ENCODE assay signal across 15 cellular contexts in genomic region chr3:159896543-159896942, GRCh38. TPM values are rescaled to one million over a fixed set of nuclear protein-coding genes. Genes with fewer than 3 reads are reported as not detected.
A peak's percentile ranks its signal among the peaks of the same experiment; 100 is the strongest.
DNase-seq lines count a peak whose midpoint lies in the region; ATAC-seq, FAIRE-seq and TF ChIP-seq lines count a peak whose summit lies in the region.
"Had no signal": no experiment of that assay in that cellular context is flagged by ENCODE, and none has a peak within 500 bp of the region (broad histone marks: within the 10 kb centered on the region; RNA-seq: fewer than 3 reads in every experiment).

No MANE protein-coding gene starts in this region.

- no peak overlapping the region for H3K9ac ChIP-seq in HepG2 (ENCODE audit: insufficient read depth, low read depth, low read length)

- H3K9me3 ChIP-seq in HepG2 (ENCODE audit: low read length) (no peaks in the 10 kb centered on the region), right lobe of liver (no peaks in the 10 kb centered on the region)

- H3K4me1 ChIP-seq in HepG2 (ENCODE audit: insufficient read depth, low read length) (no peaks in the 10 kb centered on the region), right lobe of liver (no peaks in the 10 kb centered on the region)

- TF ChIP-seq EP300 in HepG2 (IDR thresholded peaks at IDR 0.05; ENCODE audit: low read depth in 2 of 2, low read length in 2 of 2) (no peak), HepG2 (CRISPR knock-in tag; IDR thresholded peaks at IDR 0.05; ENCODE audit: borderline replicate concordance) (no peak)

- H3K27ac ChIP-seq in HepG2 (ENCODE audit: extremely low read length, insufficient read depth, low read length), result no peak overlapping the region
- H3K27ac ChIP-seq in right lobe of liver, result no peak overlapping the region
- H3K27ac ChIP-seq in dorsolateral prefrontal cortex, result peak overlapping the region; percentile 63 to 98 (median 92)

- no peaks in the 10 kb centered on the region for H3K27me3 ChIP-seq in HepG2 (ENCODE audit: control insufficient read depth in 1 of 2, insufficient read depth in 2 of 2, low read length in 2 of 2)
- H3K27me3 ChIP-seq in right lobe of liver, result no peaks in the 10 kb centered on the region
- no peaks in the 10 kb centered on the region for H3K27me3 ChIP-seq in dorsolateral prefrontal cortex

- H3K4me2 ChIP-seq in HepG2 (ENCODE audit: low read depth, low read length), result no peak overlapping the region
- H3K4me2 ChIP-seq: GM23338 had no signal

- intact Hi-C loops in HepG2 (cut with micrococcal nuclease; ENCODE audit: unreplicated experiment) (no loop called here), right lobe of liver (cut with DNase I) (no loop called here), dorsolateral prefrontal cortex (cut with DNase I) (no loop called here)

- 86% methylated on average over 1 of the region's 1 CpG for WGBS in HepG2 (ENCODE audit: low lambda C conversion rate)
- WGBS in right lobe of liver (ENCODE audit: insufficient coverage, low coverage, low lambda C conversion rate, missing lambda C conversion rate), result 86% methylated on average over 1 of the region's 1 CpG

- BruUV-seq in HepG2 (replicated peaks; lab: Mats Ljungman, UMichigan), result no TSS peak

- DNase-seq in HepG2 (ENCODE audit: low spot score) (no peak), right lobe of liver (no peak), dorsolateral prefrontal cortex (no peak), pons (ENCODE audit: low spot score) (peak; percentile 82), AG08395 (ENCODE audit: low spot score) (no peak)
- DNase-seq: ACHN; C1 segment of cervical spinal cord; Calu3; CD4-positive, alpha-beta T cell; DMS 273 treated with DMSO at 0.1 percent for 48 hours; H7 had no signal

- TF ChIP-seq POLR2A in HepG2 (IDR thresholded peaks at IDR 0.05; ENCODE audit: insufficient read depth in 1 of 2, low read depth in 2 of 2, low read length in 2 of 2) (no peak), right lobe of liver (IDR thresholded peaks at IDR 0.05) (no peak)

- FAIRE-seq in HepG2 (lab: Jason Lieb, UNC), result no peak

- TF ChIP-seq RAD21 in HepG2 (CRISPR knock-in tag; IDR thresholded peaks at IDR 0.05), result no peak

- in situ Hi-C loops in HepG2 (cut with HindIII; ENCODE audit: extremely low pct_ligation_motif_present, low pct_unique_long_range_greater_than_20kb), result no loop called here

- H4K20me1 ChIP-seq in HepG2 (ENCODE audit: insufficient read depth, low read length), result no peaks in the 10 kb centered on the region

- CTCF ChIA-PET in HepG2 (lab: Yijun Ruan, JAX; ENCODE audit: low intra/inter-chr PET ratio, low total read pairs), result no interaction called here

- H3K4me3 ChIP-seq in HepG2 (replicated peaks in 1 of 3; ENCODE audit: insufficient read depth in 1 of 3, low read depth in 2 of 3, low read length in 3 of 3) (no peak overlapping the region), right lobe of liver (no peak overlapping the region), dorsolateral prefrontal cortex (peak overlapping the region in 1 of 59 donors; percentile 5)
- H3K4me3 ChIP-seq: GM23338 had no signal

- POLR2A ChIA-PET in HepG2 (lab: Yijun Ruan, JAX), result no interaction called here

- no peaks in the 10 kb centered on the region for H3K36me3 ChIP-seq in HepG2 (replicated peaks in 1 of 2; ENCODE audit: control insufficient read depth in 1 of 2, insufficient read depth in 2 of 2, low read length in 2 of 2)
- H3K36me3 ChIP-seq in right lobe of liver, result peaks cover 0 to 2% (median 0%) of the 10 kb centered on the region in 4 donors

- no peaks in the 10 kb centered on the region for H3K79me2 ChIP-seq in HepG2 (ENCODE audit: insufficient read depth, low read length)

- ATAC-seq in HepG2 (no peak), right lobe of liver (no peak), HG02973 (IDR thresholded peaks at IDR 0.05; ENCODE audit: unreplicated experiment) (no peak), HG02970 (IDR thresholded peaks at IDR 0.05; ENCODE audit: low FRiP score, unreplicated experiment) (no peak)
- ATAC-seq: GM23338 had no signal

- TF ChIP-seq CTCF in HepG2 (CRISPR knock-in tag; IDR thresholded peaks at IDR 0.05) (no peak), right lobe of liver (IDR thresholded peaks at IDR 0.05) (no peak), dorsolateral prefrontal cortex (IDR thresholded peaks at IDR 0.05 in 54 of 56, conservative IDR thresholded peaks at IDR 0.05 in 2 of 56; ENCODE audit: low read depth in 1 of 56, partially characterized antibody in 56 of 56) (peak in 3 of 56 donors; percentile 3 to 32 (median 5))

- no peak overlapping the region for H2AFZ ChIP-seq in HepG2 (ENCODE audit: low read length)
- H2AFZ ChIP-seq: GM23338 had no signal

TF ChIP-seq in HepG2, 621 proteins besides CTCF, POLR2A, EP300 and RAD21:
- TF ChIP-seq NR3C1 (CRISPR knock-in tag; IDR thresholded peaks at IDR 0.05) (no peak), ETV6 (CRISPR knock-in tag; conservative IDR thresholded peaks at IDR 0.05) (no peak)
- TF ChIP-seq, protein P1, sequence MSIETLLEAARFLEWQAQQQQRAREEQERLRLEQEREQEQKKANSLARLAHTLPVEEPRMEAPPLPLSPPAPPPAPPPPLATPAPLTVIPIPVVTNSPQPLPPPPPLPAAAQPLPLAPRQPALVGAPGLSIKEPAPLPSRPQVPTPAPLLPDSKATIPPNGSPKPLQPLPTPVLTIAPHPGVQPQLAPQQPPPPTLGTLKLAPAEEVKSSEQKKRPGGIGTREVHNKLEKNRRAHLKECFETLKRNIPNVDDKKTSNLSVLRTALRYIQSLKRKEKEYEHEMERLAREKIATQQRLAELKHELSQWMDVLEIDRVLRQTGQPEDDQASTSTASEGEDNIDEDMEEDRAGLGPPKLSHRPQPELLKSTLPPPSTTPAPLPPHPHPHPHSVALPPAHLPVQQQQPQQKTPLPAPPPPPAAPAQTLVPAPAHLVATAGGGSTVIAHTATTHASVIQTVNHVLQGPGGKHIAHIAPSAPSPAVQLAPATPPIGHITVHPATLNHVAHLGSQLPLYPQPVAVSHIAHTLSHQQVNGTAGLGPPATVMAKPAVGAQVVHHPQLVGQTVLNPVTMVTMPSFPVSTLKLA (IDR thresholded peaks at IDR 0.05), result 0 out of 2 replicates have a peak, but pooled peaks have one; percentile 7

RNA-seq across cellular contexts. Expression of gene SCHIP1, which starts 56.9 kb away (rescaled TPM):
- total RNA-seq in HepG2 (2016; rRNA removed; fragmentation: Illumina TruSeq; extraction: Trizol) (0.07 TPM in 1 of 2 replicates, not detected in the other), right lobe of liver (1 to 10 TPM in 5 of 6 experiments, under 1 TPM in 1; 0.74 to 2.8 (median 1.9) TPM), dorsolateral prefrontal cortex (100 to 1,000 TPM in 47 of 120 experiments, 10 to 100 TPM in 73; 43.3 to 151 (median 93.9) TPM)
- 0.09 TPM in 1 of 2 replicates, not detected in the other for total RNA-seq in HepG2 (2016; cell fraction: cytosol; rRNA removed; fragmentation: Illumina TruSeq; extraction: Trizol; ENCODE audit: low read depth)
- 0.13 TPM in 1 of 2 replicates, not detected in the other for total RNA-seq in HepG2 (2016; cell fraction: insoluble cytoplasmic fraction; rRNA removed; fragmentation: Illumina TruSeq; extraction: Trizol)
- total RNA-seq in HepG2 (2016; cell fraction: membrane; rRNA removed; fragmentation: Illumina TruSeq; extraction: Trizol), result 0.03 TPM in 1 of 2 replicates, not detected in the other
- total RNA-seq in HepG2 (2016; cell fraction: nucleus; rRNA removed; fragmentation: Illumina TruSeq; extraction: Trizol), result 0.12 and 2.0 TPM in 2 replicates
- not detected in 2 replicates for polyA plus RNA-seq in HepG2 (2011; rRNA removed)
- not detected in 2 replicates for polyA plus RNA-seq in HepG2 (2011; cell fraction: cytosol; rRNA removed)
- 0.08 and 0.28 TPM in 2 replicates for polyA plus RNA-seq in HepG2 (2011; cell fraction: nucleus; rRNA removed)
- not detected in 2 replicates for polyA plus RNA-seq in HepG2 (2012)
- not detected in 2 replicates for polyA plus RNA-seq in HepG2 (2016; cell fraction: cytosol; fragmentation: Illumina TruSeq; extraction: Trizol; ENCODE audit: low read depth)
- 0.19 TPM in 1 of 2 replicates, not detected in the other for polyA plus RNA-seq in HepG2 (2016; cell fraction: insoluble cytoplasmic fraction; fragmentation: Illumina TruSeq; extraction: Trizol; ENCODE audit: low read depth)
- polyA plus RNA-seq in HepG2 (2016; cell fraction: membrane; fragmentation: Illumina TruSeq; extraction: Trizol; ENCODE audit: low read depth), result not detected in 2 replicates
- 0.18 and 0.56 TPM in 2 replicates for polyA plus RNA-seq in HepG2 (2016; cell fraction: nucleus; fragmentation: Illumina TruSeq; extraction: Trizol; ENCODE audit: insufficient read depth, low read depth)
- 5.2 TPM in 1 of 2 replicates, not detected in the other for polyA minus RNA-seq in HepG2 (2011; rRNA and poly(A)+ RNA removed; ENCODE audit: low replicate concordance)
- not detected in 2 replicates for polyA minus RNA-seq in HepG2 (2011; cell fraction: cytosol; rRNA and poly(A)+ RNA removed)
- 0.13 and 0.25 TPM in 2 replicates for polyA minus RNA-seq in HepG2 (2011; cell fraction: nucleus; rRNA and poly(A)+ RNA removed)
- total RNA-seq: B cell; CD4-positive, alpha-beta T cell had no signal

Comparison
In these comparisons a context has a peak if more than half of its experiments do, and no peak if none do; other contexts are left out.
1. H3K27ac ChIP-seq: peak in dorsolateral prefrontal cortex (59 of 59); none in HepG2 (single experiment) and right lobe of liver (0 of 3).
2. RNA of gene SCHIP1, which starts 56.9 kb away (total RNA-seq): 43.3 to 151 TPM in dorsolateral prefrontal cortex; 0.74 to 2.8 TPM in right lobe of liver and 0.03 to 2.0 TPM in HepG2; every median in the first group is over 10 times any median in the second.